1 cellular context compared by ENCODE assay signal in genomic region chr6:26304213-26305096, GRCh38.
TF ChIP-seq lines count a peak whose summit lies in the region.

No MANE protein-coding gene starts in this region.

TF ChIP-seq in GM12878, 131 proteins besides CTCF, POLR2A, EP300 and RAD21 (continued from another document):
- TF ChIP-seq BCL11A (IDR thresholded peaks at IDR 0.05; ENCODE audit: low read depth, low read length) (no peak), NR2C2 (IDR thresholded peaks at IDR 0.05; ENCODE audit: borderline replicate concordance, control insufficient read depth, insufficient read length, low read depth) (no peak), IKZF2 (IDR thresholded peaks at IDR 0.05) (peak; percentile 47 to 55; a peak in 2 of 4 replicates), SREBF2 (IDR thresholded peaks at IDR 0.05; ENCODE audit: low read length) (no peak), POLR2AphosphoS5 (IDR thresholded peaks at IDR 0.05; ENCODE audit: low read length) (0 out of 2 replicates have a peak, but pooled peaks have one; percentile 35), EED (IDR thresholded peaks at IDR 0.05; ENCODE audit: low read depth) (peak; percentile 49; the same call in 1 of the 2 replicates), WRNIP1 (IDR thresholded peaks at IDR 0.05; ENCODE audit: borderline replicate concordance, low read depth, low read length) (no peak), RUNX3 (IDR thresholded peaks at IDR 0.05; ENCODE audit: low read length) (peak; percentile 40), CBX3 (IDR thresholded peaks at IDR 0.05; ENCODE audit: borderline replicate concordance, low read depth) (no peak), MTA2 (IDR thresholded peaks at IDR 0.05; ENCODE audit: low read depth) (0 out of 2 replicates have a peak, but pooled peaks have one; percentile 22)
TF ChIP-seq in GM12878: peak in this region for 11.
